In genomic region chr4:5954056-5954760, GRCh38 we compare ENCODE assay signal across 14 cellular contexts.
"Had no signal": no experiment of that assay in that cellular context is flagged by ENCODE, and none has a peak within 500 bp of the region (broad histone marks: within the 10 kb centered on the region; RNA-seq: fewer than 3 reads in every experiment).

No MANE protein-coding gene starts in this region.

- DNase-seq: activated CD4-positive, alpha-beta memory T cell treated with anti-CD3 and anti-CD28 coated beads for 36 hours; activated CD4-positive, alpha-beta T cell treated with anti-CD3 and anti-CD28 coated beads for 36 hours; activated CD8-positive, alpha-beta memory T cell treated with anti-CD3 and anti-CD28 coated beads, Interleukin-2, amount 10 ng/mL, durations not matched to agents 7 days and 5 days; activated naive CD4-positive, alpha-beta T cell treated with anti-CD3 and anti-CD28 coated beads, Interleukin-2, amount 50 U/mL, for 16 hours; activated T-cell treated with anti-CD3 and anti-CD28 coated beads, Interleukin-2, amount 50 U/mL, for 1 hour; mammary epithelial cell; naive thymus-derived CD8-positive, alpha-beta T cell; nucleus accumbens; psoas muscle; T-helper 17 cell had no signal

- FAIRE-seq: islet of Langerhans had no signal

- H3K27ac ChIP-seq: psoas muscle, thoracic aorta had no signal

- H3K9me3 ChIP-seq: psoas muscle, thoracic aorta had no signal

- H3K36me3 ChIP-seq: thoracic aorta had no signal

- ATAC-seq: activated CD4-positive, alpha-beta T cell treated with anti-CD3 and anti-CD28 coated beads for 36 hours; activated CD8-positive, alpha-beta memory T cell treated with anti-CD3 and anti-CD28 coated beads, Interleukin-2, amount 10 ng/mL, durations not matched to agents 7 days and 5 days; esophagus mucosa; naive thymus-derived CD8-positive, alpha-beta T cell; psoas muscle; stimulated activated effector memory CD8-positive, alpha-beta T cell treated with anti-CD3 and anti-CD28 coated beads, Interleukin-12 subunit alpha, Interleukin-12 subunit beta, amount 100 ng/mL, for 72 hours; T-helper 17 cell had no signal

- H3K4me3 ChIP-seq: psoas muscle, thoracic aorta had no signal

- H3K4me1 ChIP-seq: psoas muscle had no signal
